10 cellular contexts compared by ENCODE assay signal in the genomic region with DNA sequence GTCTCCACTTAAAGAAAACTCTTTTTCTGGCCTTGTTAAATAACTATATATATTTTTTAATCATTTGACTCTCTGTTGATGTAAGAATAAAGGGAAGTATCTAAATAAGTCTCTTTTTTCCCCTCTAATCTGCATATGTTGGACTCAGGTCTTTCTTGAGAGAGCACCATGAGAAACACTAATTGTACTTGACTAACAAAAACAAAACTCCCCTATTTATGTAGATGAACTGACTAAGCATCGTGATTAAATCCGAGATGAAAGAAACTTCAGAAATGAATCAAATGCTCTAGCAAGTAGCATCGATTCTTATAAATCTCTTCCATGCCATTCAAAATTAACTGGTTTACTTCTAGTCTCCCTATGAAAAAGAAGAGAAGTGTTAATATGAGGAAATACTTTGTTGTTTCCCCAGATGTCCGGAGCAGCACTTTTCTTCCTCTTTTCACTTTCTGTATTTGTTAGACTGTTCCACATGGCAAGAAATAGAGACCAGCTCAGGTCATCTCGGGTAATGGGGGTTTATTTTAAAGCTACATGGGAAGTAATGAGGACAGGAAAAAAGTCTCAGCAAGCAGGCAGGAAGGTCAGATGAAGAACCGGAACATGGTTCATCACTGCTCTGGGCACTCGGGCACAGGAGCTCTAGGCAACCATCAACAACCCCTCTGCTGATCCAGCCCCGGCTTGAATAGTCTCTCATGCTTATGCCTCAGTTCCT.
A peak's percentile ranks its signal among the peaks of the same experiment; 100 is the strongest.
DNase-seq lines count a peak whose midpoint lies in the region; ATAC-seq and TF ChIP-seq lines count a peak whose summit lies in the region.
"Had no signal": no experiment of that assay in that cellular context is flagged by ENCODE, and none has a peak within 500 bp of the region (broad histone marks: within the 10 kb centered on the region; RNA-seq: fewer than 3 reads in every experiment).

No MANE protein-coding gene starts in this region.

- H3K4me1 Mint-ChIP-seq in stimulated activated effector memory CD8-positive, alpha-beta T cell treated with anti-CD3 and anti-CD28 coated beads, Interleukin-12 subunit alpha, Interleukin-12 subunit beta, amount 100 ng/mL, for 72 hours = no peaks in the 10 kb centered on the region
- no peaks in the 10 kb centered on the region for H3K4me1 Mint-ChIP-seq in activated T-cell treated with anti-CD3 and anti-CD28 coated beads, Interleukin-2, amount 50 U/mL, for 4 hours (ENCODE audit: low read depth)

- no peak for TF ChIP-seq CTCF in MM.1S (IDR thresholded peaks at IDR 0.05; ENCODE audit: low read length)

- H3F3A ChIP-seq in MM.1S (ENCODE audit: insufficient read depth, low read length) = no peaks in the 10 kb centered on the region

- H3K4me1 ChIP-seq in MM.1S (ENCODE audit: low read length) = no peaks in the 10 kb centered on the region
- H3K4me1 ChIP-seq: heart right ventricle had no signal

- H3K27me3 Mint-ChIP-seq in activated T-cell treated with anti-CD3 and anti-CD28 coated beads, Interleukin-2, amount 50 U/mL, for 4 hours (ENCODE audit: low read depth) = no peaks in the 10 kb centered on the region

- 0 out of 2 replicates have a peak overlapping the region, but pooled peaks have one; percentile 2 for H3K4me2 ChIP-seq in MM.1S (ENCODE audit: low read depth, low read length)

- intact Hi-C loops in Right ventricle myocardium inferior (cut with DNase I) (no loop called here), cardiac septum (cut with DNase I) (no loop called here)

- no peaks in the 10 kb centered on the region for H3K27me3 ChIP-seq in MM.1S (replicated peaks; ENCODE audit: insufficient read depth, low read length)
- H3K27me3 ChIP-seq: heart right ventricle had no signal

- no peak overlapping the region for H3K4me3 Mint-ChIP-seq in stimulated activated effector memory CD8-positive, alpha-beta T cell treated with anti-CD3 and anti-CD28 coated beads, Interleukin-12 subunit alpha, Interleukin-12 subunit beta, amount 100 ng/mL, for 72 hours
- H3K4me3 Mint-ChIP-seq in activated T-cell treated with anti-CD3 and anti-CD28 coated beads, Interleukin-2, amount 50 U/mL, for 4 hours = no peak overlapping the region

- no peaks in the 10 kb centered on the region for H3K36me3 Mint-ChIP-seq in stimulated activated effector memory CD8-positive, alpha-beta T cell treated with anti-CD3 and anti-CD28 coated beads, Interleukin-12 subunit alpha, Interleukin-12 subunit beta, amount 100 ng/mL, for 72 hours
- no peaks in the 10 kb centered on the region for H3K36me3 Mint-ChIP-seq in activated T-cell treated with anti-CD3 and anti-CD28 coated beads, Interleukin-2, amount 50 U/mL, for 4 hours (ENCODE audit: insufficient read depth)

- no peak overlapping the region for H3K27ac Mint-ChIP-seq in stimulated activated effector memory CD8-positive, alpha-beta T cell treated with anti-CD3 and anti-CD28 coated beads, Interleukin-12 subunit alpha, Interleukin-12 subunit beta, amount 100 ng/mL, for 72 hours

- H3K79me2 ChIP-seq in MM.1S (ENCODE audit: low read length) = no peaks in the 10 kb centered on the region

- peak; percentile 46 for ATAC-seq in Right ventricle myocardium inferior
- ATAC-seq in HG02840 (IDR thresholded peaks at IDR 0.05; ENCODE audit: low FRiP score, unreplicated experiment) = peak; percentile 77
- ATAC-seq in stimulated activated effector memory CD8-positive, alpha-beta T cell treated with anti-CD3 and anti-CD28 coated beads, Interleukin-12 subunit alpha, Interleukin-12 subunit beta, amount 100 ng/mL, for 72 hours = peak; percentile 28
- ATAC-seq in activated T-cell treated with anti-CD3 and anti-CD28 coated beads, Interleukin-2, amount 50 U/mL, for 4 hours = no peak

- peaks cover 12% of the 10 kb centered on the region for H3K9me3 Mint-ChIP-seq in stimulated activated effector memory CD8-positive, alpha-beta T cell treated with anti-CD3 and anti-CD28 coated beads, Interleukin-12 subunit alpha, Interleukin-12 subunit beta, amount 100 ng/mL, for 72 hours
- H3K9me3 Mint-ChIP-seq in activated T-cell treated with anti-CD3 and anti-CD28 coated beads, Interleukin-2, amount 50 U/mL, for 4 hours = peaks cover 12% of the 10 kb centered on the region

- H4K20me1 ChIP-seq in MM.1S (ENCODE audit: insufficient read depth, low read length) = no peaks in the 10 kb centered on the region

- H3K9ac ChIP-seq in MM.1S (ENCODE audit: low read length) = no peak overlapping the region

- no peak overlapping the region for H3K27ac ChIP-seq in MM.1S (ENCODE audit: low read length)
- H3K27ac ChIP-seq: heart right ventricle had no signal

- no peak overlapping the region for H2AFZ ChIP-seq in MM.1S (ENCODE audit: low read length)

- no peaks in the 10 kb centered on the region for H3K9me3 ChIP-seq in MM.1S (replicated peaks; ENCODE audit: insufficient read depth, low read length)
- H3K9me3 ChIP-seq: heart right ventricle had no signal

- no peak overlapping the region for H3K4me3 ChIP-seq in MM.1S (ENCODE audit: low read length)
- H3K4me3 ChIP-seq: heart right ventricle had no signal

- DNase-seq in Right ventricle myocardium inferior (ENCODE audit: missing footprints) = no peak
- no peak for DNase-seq in cardiac septum (ENCODE audit: low spot score)
- DNase-seq in MM.1S = no peak
- DNase-seq in stimulated activated effector memory CD8-positive, alpha-beta T cell treated with anti-CD3 and anti-CD28 coated beads, Interleukin-12 subunit alpha, Interleukin-12 subunit beta, amount 100 ng/mL, for 72 hours (ENCODE audit: low spot score in 2 of 2) = no peak
- DNase-seq in activated CD4-positive, alpha-beta T cell treated with anti-CD3 and anti-CD28 coated beads for 1 hour = no peak
- no peak for DNase-seq in activated T-cell treated with anti-CD3 and anti-CD28 coated beads, Interleukin-2, amount 50 U/mL, for 4 hours
- no peak for DNase-seq in NCI-H1417 (lab: John Stamatoyannopoulos, UW)
- DNase-seq: activated T-cell treated with anti-CD3 and anti-CD28 coated beads for 4 hours had no signal

- no peaks in the 10 kb centered on the region for H3K9me2 ChIP-seq in MM.1S (replicated peaks; ENCODE audit: insufficient read depth, low read length)

- H3K36me3 ChIP-seq in MM.1S (replicated peaks; ENCODE audit: insufficient read depth, low read length) = no peaks in the 10 kb centered on the region
- H3K36me3 ChIP-seq: heart right ventricle had no signal

Comparison
In these comparisons a context has a peak if more than half of its experiments do, and no peak if none do; other contexts are left out.
1. ATAC-seq: peak in Right ventricle myocardium inferior (single experiment), HG02840 (single experiment) and stimulated activated effector memory CD8-positive, alpha-beta T cell treated with anti-CD3 and anti-CD28 coated beads, Interleukin-12 subunit alpha, Interleukin-12 subunit beta, amount 100 ng/mL, for 72 hours (single experiment); none in activated T-cell treated with anti-CD3 and anti-CD28 coated beads, Interleukin-2, amount 50 U/mL, for 4 hours (0 of 2).